8 cellular contexts compared by ENCODE assay signal in genomic region chr12:47963340-47964040, GRCh38. TPM values are rescaled to one million over a fixed set of nuclear protein-coding genes. Genes with fewer than 3 reads are reported as not detected.
A peak's percentile ranks its signal among the peaks of the same experiment; 100 is the strongest.
DNase-seq lines count a peak whose midpoint lies in the region; ATAC-seq and TF ChIP-seq lines count a peak whose summit lies in the region.

A gene with protein sequence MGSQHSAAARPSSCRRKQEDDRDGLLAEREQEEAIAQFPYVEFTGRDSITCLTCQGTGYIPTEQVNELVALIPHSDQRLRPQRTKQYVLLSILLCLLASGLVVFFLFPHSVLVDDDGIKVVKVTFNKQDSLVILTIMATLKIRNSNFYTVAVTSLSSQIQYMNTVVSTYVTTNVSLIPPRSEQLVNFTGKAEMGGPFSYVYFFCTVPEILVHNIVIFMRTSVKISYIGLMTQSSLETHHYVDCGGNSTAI (plus strand): TSS chr12:47963596. CDS start chr12:47964237, 641 bp downstream.

- WGBS in tibial nerve, 2 donors, result 1% methylated on average over 24 to 45 of the region's 59 CpGs

- H3K27ac ChIP-seq in cardiac muscle cell (no peak within 1 kb of the TSS), parathyroid adenoma (peak within 1 kb of the TSS; percentile 3), tibial nerve (peak within 1 kb of the TSS; percentile 70 to 85 (median 77))

- ATAC-seq in HG02678 (IDR thresholded peaks at IDR 0.05; ENCODE audit: unreplicated experiment), result peak; percentile 92

- H3K9me3 ChIP-seq in cardiac muscle cell (ENCODE audit: low read depth), result no peaks in the 10 kb centered on the region
- no peaks in the 10 kb centered on the region for H3K9me3 ChIP-seq in parathyroid adenoma (ENCODE audit: control insufficient read depth, low read length)
- no peaks in the 10 kb centered on the region for H3K9me3 ChIP-seq in tibial nerve

- H3K36me3 ChIP-seq in cardiac muscle cell (no peaks in the 10 kb centered on the region), parathyroid adenoma (ENCODE audit: control insufficient read depth, insufficient read depth, low read length) (no peaks in the 10 kb centered on the region), tibial nerve (peaks cover 0 to 29% (median 0%) of the 10 kb centered on the region in 3 donors)

- TF ChIP-seq POLR2A in tibial nerve (IDR thresholded peaks at IDR 0.05), result peak in 1 of 2 donors; percentile 45

- peak; percentile 52 to 80 for TF ChIP-seq EP300 in tibial nerve (IDR thresholded peaks at IDR 0.05)

- peak within 1 kb of the TSS; percentile 98 for H2AFZ ChIP-seq in parathyroid adenoma

- H3K9ac ChIP-seq in parathyroid adenoma, result no peak within 1 kb of the TSS

- H3K79me2 ChIP-seq in parathyroid adenoma, result no peaks in the 10 kb centered on the region

- DNase-seq in NCI-H1105 treated with DMSO at 0.1 percent for 48 hours (lab: John Stamatoyannopoulos, UW) (peak; percentile 94), SW 1271 (lab: John Stamatoyannopoulos, UW) (peak; percentile 47 to 86), cardiac muscle cell (ENCODE audit: low read depth in 1 of 2, low spot score in 1 of 2) (peak; percentile 94 to 97), tibial nerve (ENCODE audit: low spot score in 2 of 2) (peak; percentile 74 to 76)
- DNase-seq in activated naive CD8-positive, alpha-beta T cell treated with anti-CD3 and anti-CD28 coated beads, Interleukin-2, amount 50 U/mL, for 16 hours (ENCODE audit: low read depth, low spot score), result peak; percentile 79

- peaks cover 19% of the 10 kb centered on the region for H3K27me3 ChIP-seq in cardiac muscle cell
- no peaks in the 10 kb centered on the region for H3K27me3 ChIP-seq in parathyroid adenoma (ENCODE audit: control insufficient read depth, insufficient read depth, low read length)
- peaks cover 0 to 2% of the 10 kb centered on the region in 2 donors for H3K27me3 ChIP-seq in tibial nerve

- TF ChIP-seq CTCF in GM12872 (IDR thresholded peaks at IDR 0.05; ENCODE audit: insufficient read depth, low read depth, low read length), result peak; percentile 98
- peak; percentile 97 for TF ChIP-seq CTCF in cardiac muscle cell (IDR thresholded peaks at IDR 0.05; ENCODE audit: low read depth, low read length)
- TF ChIP-seq CTCF in parathyroid adenoma (IDR thresholded peaks at IDR 0.05), result peak; percentile 98
- TF ChIP-seq CTCF in tibial nerve (IDR thresholded peaks at IDR 0.05), result peak; percentile 96 to 99 (median 97)

- peak within 1 kb of the TSS; percentile 95 for H3K4me2 ChIP-seq in parathyroid adenoma (ENCODE audit: low read length)

- H3K4me1 ChIP-seq in cardiac muscle cell (ENCODE audit: low read depth) (no peaks in the 10 kb centered on the region), parathyroid adenoma (peaks cover 8% of the 10 kb centered on the region), tibial nerve (peaks cover 0 to 37% (median 8%) of the 10 kb centered on the region in 4 donors)

- peak within 1 kb of the TSS; percentile 43 for H3K4me3 ChIP-seq in cardiac muscle cell
- H3K4me3 ChIP-seq in parathyroid adenoma (ENCODE audit: low read depth, low read length), result peak within 1 kb of the TSS; percentile 96
- H3K4me3 ChIP-seq in tibial nerve, result peak within 1 kb of the TSS; percentile 79 to 98 (median 86)

RNA-seq across cellular contexts. Expression of the gene that starts here (rescaled TPM):
- total RNA-seq in cardiac muscle cell, result 100 and 102 TPM in 2 replicates
- polyA plus RNA-seq in cardiac muscle cell, result 108 and 176 TPM in 2 replicates
- 10 to 100 TPM; 26.9 to 69.7 (median 49.5) TPM for total RNA-seq in tibial nerve

Comparison
In these comparisons a context has a peak if more than half of its experiments do, and no peak if none do; other contexts are left out.
1. H3K4me3 ChIP-seq: peak in every context shown above with its lines; median percentile 96 in parathyroid adenoma; 86 in tibial nerve; 43 in cardiac muscle cell.